Comparison of ENCODE assay signal across 8 cellular contexts in genomic region chr10:60238408-60239100, GRCh38.
DNase-seq lines count a peak whose midpoint lies in the region; ATAC-seq, FAIRE-seq and TF ChIP-seq lines count a peak whose summit lies in the region.

No MANE protein-coding gene starts in this region.

- no peak overlapping the region for H3K4me2 ChIP-seq in hepatocyte

- ATAC-seq in Right ventricle myocardium inferior (peak; percentile 69), GM21529 (IDR thresholded peaks at IDR 0.05; ENCODE audit: unreplicated experiment) (peak; percentile 50), activated B cell treated with CpG ODN at 0.5 μM for 24 hours (ENCODE audit: low read depth) (peak; percentile 51)

- H3K27me3 Mint-ChIP-seq in activated B cell treated with CpG ODN at 0.5 μM for 24 hours, result no peaks in the 10 kb centered on the region

- H3K9me3 Mint-ChIP-seq in activated B cell treated with CpG ODN at 0.5 μM for 24 hours, result no peaks in the 10 kb centered on the region

- TF ChIP-seq CTCF in activated B cell treated with CpG ODN at 0.5 μM for 24 hours (IDR thresholded peaks at IDR 0.05) (no peak), hepatocyte (IDR thresholded peaks at IDR 0.05; ENCODE audit: poor library complexity) (peak; percentile 34)

- H3K79me2 ChIP-seq in hepatocyte, result no peaks in the 10 kb centered on the region

- no peak overlapping the region for H2AFZ ChIP-seq in hepatocyte

- H3K27me3 ChIP-seq in hepatocyte, result no peaks in the 10 kb centered on the region

- no peaks in the 10 kb centered on the region for H4K20me1 ChIP-seq in hepatocyte (ENCODE audit: insufficient read depth, poor library complexity, severe bottlenecking)

- H3K27ac ChIP-seq in hepatocyte, result no peak overlapping the region

- CTCF ChIA-PET in activated B cell treated with CpG ODN at 0.5 μM for 24 hours (lab: Charles Lee), result interaction anchor here (0.6 to 3.9 kb wide), 34 partner anchors 10 to 723 kb away, joined by 3 to 68 read pairs (median 5); partner anchors contain the start of gene ANK3

- H3K9me3 ChIP-seq in hepatocyte (ENCODE audit: low read depth), result no peaks in the 10 kb centered on the region

- H3K4me3 ChIP-seq in hepatocyte, result no peak overlapping the region

- H3K27ac Mint-ChIP-seq in activated B cell treated with CpG ODN at 0.5 μM for 24 hours, result peak overlapping the region; percentile 93

- intact Hi-C loops in Right ventricle myocardium inferior (cut with DNase I) (loop anchor here (2.0 to 10.0 kb wide), 3 partner anchors 59 to 406 kb away; no protein-coding TSS in a partner anchor), cardiac septum (cut with DNase I) (loop anchor here (2.0 to 5.0 kb wide), 3 partner anchors 44 to 196 kb away; no protein-coding TSS in a partner anchor), activated B cell treated with CpG ODN at 0.5 μM for 24 hours (cut with micrococcal nuclease) (loop anchor here (1.0 to 10.0 kb wide), 8 partner anchors 99 to 1666 kb away; partner anchors contain the start of gene ARID5B)

- peaks cover 59% of the 10 kb centered on the region for H3K4me1 Mint-ChIP-seq in activated B cell treated with CpG ODN at 0.5 μM for 24 hours

- H3K4me3 Mint-ChIP-seq in activated B cell treated with CpG ODN at 0.5 μM for 24 hours, result peak overlapping the region; percentile 67

- POLR2A ChIA-PET in activated B cell treated with CpG ODN at 0.5 μM for 24 hours (lab: Charles Lee), result interaction anchor here (0.6 to 3.7 kb wide), 11 partner anchors 16 to 404 kb away, joined by 3 to 24 read pairs (median 6); partner anchors contain the start of gene CCDC6

- DNase-seq in Right ventricle myocardium inferior (ENCODE audit: missing footprints) (no peak), cardiac septum (ENCODE audit: low spot score) (no peak), HPDE6-E6E7 (ENCODE audit: extremely low spot score) (peak; percentile 34), activated B cell treated with CpG ODN at 0.5 μM for 24 hours (peak; percentile 23), hepatocyte (ENCODE audit: low spot score) (peak; percentile 42), urothelium cell line (ENCODE audit: low spot score) (peak; percentile 43), frontal cortex (ENCODE audit: low spot score in 2 of 2) (no peak)

- FAIRE-seq in urothelium cell line (lab: Jason Lieb, UNC), result no peak
- FAIRE-seq in frontal cortex (lab: Jason Lieb, UNC), result no peak

- H3K36me3 Mint-ChIP-seq in activated B cell treated with CpG ODN at 0.5 μM for 24 hours (ENCODE audit: low read depth), result no peaks in the 10 kb centered on the region

- H3K36me3 ChIP-seq in hepatocyte (replicated peaks; ENCODE audit: insufficient read depth, low read depth), result no peaks in the 10 kb centered on the region

- no peaks in the 10 kb centered on the region for H3K9me2 ChIP-seq in hepatocyte (replicated peaks; ENCODE audit: insufficient read depth)

- no peaks in the 10 kb centered on the region for H3K4me1 ChIP-seq in hepatocyte (ENCODE audit: insufficient read depth)

Comparison
In these comparisons a context has a peak if more than half of its experiments do, and no peak if none do; other contexts are left out.
1. DNase-seq: peak in HPDE6-E6E7 (single experiment), activated B cell treated with CpG ODN at 0.5 μM for 24 hours (single experiment), hepatocyte (single experiment) and urothelium cell line (single experiment); none in Right ventricle myocardium inferior (single experiment), cardiac septum (single experiment) and frontal cortex (0 of 2).
2. Peak in every context shown above with its lines, with median percentiles within 50 percentile points of each other: ATAC-seq.